17 cellular contexts compared by ENCODE assay signal in genomic region chr5:67997892-67998457, GRCh38.
"Had no signal": no experiment of that assay in that cellular context is flagged by ENCODE, and none has a peak within 500 bp of the region (broad histone marks: within the 10 kb centered on the region; RNA-seq: fewer than 3 reads in every experiment).

No MANE protein-coding gene starts in this region.

- H3K27ac ChIP-seq: ovary, psoas muscle had no signal

- H3K9me3 ChIP-seq: ovary, psoas muscle, right atrium auricular region, thyroid gland had no signal

- H3K4me1 ChIP-seq: thyroid gland had no signal

- H3K36me3 ChIP-seq: ovary, right atrium auricular region, thyroid gland had no signal

- ATAC-seq: activated CD4-positive, alpha-beta T cell treated with anti-CD3 and anti-CD28 coated beads for 36 hours; stimulated activated naive CD8-positive, alpha-beta T cell treated with anti-CD3 and anti-CD28 coated beads, Interleukin-15, Interleukin-2, amounts not matched to agents 100 U/mL and 50 U/mL, for 24 hours had no signal

- DNase-seq: activated B cell treated with CpG ODN at 0.5 μM for 24 hours; activated CD4-positive, alpha-beta T cell treated with anti-CD3 and anti-CD28 coated beads for 36 hours; activated CD4-positive, alpha-beta T cell treated with anti-CD3 and anti-CD28 coated beads, Interleukin-2, amount 50 U/mL, for 4 hours; activated CD8-positive, alpha-beta memory T cell treated with anti-CD3 and anti-CD28 coated beads for 24 hours; activated CD8-positive, alpha-beta memory T cell treated with anti-CD3 and anti-CD28 coated beads, Interleukin-2, amount 50 U/mL, for 4 hours; activated naive CD4-positive, alpha-beta T cell; activated T-cell treated with anti-CD3 and anti-CD28 coated beads, Interleukin-2, amount 50 U/mL, for 24 hours; cortex of kidney; erythroblast; ovary; psoas muscle; stimulated activated CD4-positive, alpha-beta T cell treated with anti-CD3 and anti-CD28 coated beads, Interleukin-12 subunit alpha, Interleukin-12 subunit beta, amount 100 ng/mL, for 4 hours; stimulated activated CD4-positive, alpha-beta T cell treated with anti-CD3 and anti-CD28 coated beads, Interleukin-4, amount 100 ng/mL, for 4 hours; stimulated activated naive CD8-positive, alpha-beta T cell treated with anti-CD3 and anti-CD28 coated beads, Interleukin-15, Interleukin-2, amounts not matched to agents 100 U/mL and 50 U/mL, for 24 hours; T1000 had no signal

- H3K4me3 ChIP-seq: ovary, psoas muscle, right atrium auricular region, thyroid gland had no signal

- H3K27me3 ChIP-seq: ovary, right atrium auricular region, thyroid gland had no signal
